In genomic region chr1:237864338-237865244, GRCh38 we compare ENCODE assay signal across 8 cellular contexts. TPM values are rescaled to one million over a fixed set of nuclear protein-coding genes. Genes with fewer than 3 reads are reported as not detected.
DNase-seq lines count a peak whose midpoint lies in the region; ATAC-seq and TF ChIP-seq lines count a peak whose summit lies in the region.

No MANE protein-coding gene starts in this region.

- intact Hi-C loops in breast epithelium (cut with DNase I; ENCODE audit: low total_unique reads) (no loop called here), stomach (cut with DNase I; ENCODE audit: low total_unique reads) (no loop called here)

- WGBS in stomach, 5 donors: 10 to 29% (median 14%) methylated on average over 18 to 25 of the region's 25 CpGs

- H3K36me3 ChIP-seq in breast epithelium (no peaks in the 10 kb centered on the region), stomach (no peaks in the 10 kb centered on the region)

- H3K4me3 ChIP-seq in breast epithelium: peak overlapping the region in 1 of 3 donors; percentile 53
- peak overlapping the region in 1 of 4 donors; percentile 1 for H3K4me3 ChIP-seq in stomach

- H3K9me3 ChIP-seq in breast epithelium (no peaks in the 10 kb centered on the region), stomach (no peaks in the 10 kb centered on the region)

- peak; percentile 2 for DNase-seq in activated naive CD4-positive, alpha-beta T cell treated with Interleukin-2 at 50 U/mL for 16 hours
- DNase-seq in activated naive CD4-positive, alpha-beta T cell (lab: John Stamatoyannopoulos, UW): no peak
- DNase-seq in NCI-H82 treated with DMSO at 0.1 percent for 48 hours (lab: John Stamatoyannopoulos, UW; ENCODE audit: unreplicated experiment): peak; percentile 4
- no peak for DNase-seq in breast epithelium (ENCODE audit: low spot score in 2 of 2)
- peak; percentile 81 for DNase-seq in left kidney (ENCODE audit: low read depth, low spot score)
- DNase-seq in stomach: peak; percentile 78
- DNase-seq in NCI-H2107 (lab: John Stamatoyannopoulos, UW): no peak

- TF ChIP-seq EP300 in stomach (IDR thresholded peaks at IDR 0.05): no peak

- H3K27ac ChIP-seq in breast epithelium (no peak overlapping the region), stomach (no peak overlapping the region)

- H3K27me3 ChIP-seq in breast epithelium (no peaks in the 10 kb centered on the region), stomach (no peaks in the 10 kb centered on the region)

- TF ChIP-seq CTCF in breast epithelium (IDR thresholded peaks at IDR 0.05): peak; percentile 12 to 64 (median 45)
- peak in 5 of 7 experiments; percentile 64 to 80 (median 76) for TF ChIP-seq CTCF in stomach (IDR thresholded peaks at IDR 0.05)

- TF ChIP-seq POLR2A in breast epithelium (IDR thresholded peaks at IDR 0.05) (no peak), stomach (IDR thresholded peaks at IDR 0.05) (no peak)

- no peaks in the 10 kb centered on the region for H3K4me1 ChIP-seq in breast epithelium
- peaks cover 0 to 10% (median 5%) of the 10 kb centered on the region in 4 donors for H3K4me1 ChIP-seq in stomach

- peak; percentile 71 for ATAC-seq in HG02642 (IDR thresholded peaks at IDR 0.05; ENCODE audit: poor library complexity, unreplicated experiment)

RNA-seq across cellular contexts. Expression of gene ZP4, which starts 26.1 kb away (rescaled TPM):
- not detected for total RNA-seq in breast epithelium
- not detected for total RNA-seq in stomach
- polyA plus RNA-seq in stomach: not detected

Comparison
In these comparisons a context has a peak if more than half of its experiments do, and no peak if none do; other contexts are left out.
1. DNase-seq: peak in activated naive CD4-positive, alpha-beta T cell treated with Interleukin-2 at 50 U/mL for 16 hours (single experiment), NCI-H82 treated with DMSO at 0.1 percent for 48 hours (single experiment), left kidney (single experiment) and stomach (single experiment); none in activated naive CD4-positive, alpha-beta T cell (0 of 4), breast epithelium (0 of 2) and NCI-H2107 (single experiment).